19 cellular contexts compared by ENCODE assay signal in genomic region chr10:118033905-118034304, GRCh38. TPM values are rescaled to one million over a fixed set of nuclear protein-coding genes. Genes with fewer than 3 reads are reported as not detected.
DNase-seq lines count a peak whose midpoint lies in the region; ATAC-seq, FAIRE-seq and TF ChIP-seq lines count a peak whose summit lies in the region.
"Had no signal": no experiment of that assay in that cellular context is flagged by ENCODE, and none has a peak within 500 bp of the region (broad histone marks: within the 10 kb centered on the region; RNA-seq: fewer than 3 reads in every experiment).

No MANE protein-coding gene starts in this region.

- ATAC-seq in SK-N-SH treated with all-trans-retinoic acid at 6 μM for 48 hours (peak; percentile 52; the same call in 2 of the 3 replicates), GM18505 (IDR thresholded peaks at IDR 0.05; ENCODE audit: unreplicated experiment) (no peak)
- ATAC-seq: CD8-positive, alpha-beta T cell; GM23338 had no signal

- DNase-seq in BE2C (peak; percentile 79), D721Med (ENCODE audit: insufficient read length, low spot score) (no peak), left kidney (ENCODE audit: low read depth, low spot score) (peak; percentile 63), CD14-positive monocyte (ENCODE audit: low spot score) (no peak), SKM-1 (lab: John Stamatoyannopoulos, UW; ENCODE audit: unreplicated experiment) (no peak)
- no peak for DNase-seq in activated T-helper 1 cell treated with anti-CD3 and anti-CD28 coated beads, Interleukin-12 subunit alpha, Interleukin-12 subunit beta, Interleukin-2, Interleukin-4 antibody, amounts not matched to agents 30 ng/mL and 10 ng/mL and 1 ng/mL, durations not matched to agents 14 hours and 24 hours and 36 hours (ENCODE audit: low spot score)
- DNase-seq: CD8-positive, alpha-beta T cell; DMS53; GDM1; KBM-7; NCI-H1092; NCI-H1436; NCI-H187 treated with DMSO at 0.1 percent for 48 hours; NK-92 treated with Interleukin-12 subunit alpha and Interleukin-12 subunit beta, amount 100 ng/mL, for 24 hours had no signal

- peaks cover 29% of the 10 kb centered on the region for H3K4me1 Mint-ChIP-seq in CD14-positive monocyte
- peaks cover 31% of the 10 kb centered on the region for H3K4me1 Mint-ChIP-seq in activated T-helper 1 cell treated with anti-CD3 and anti-CD28 coated beads, Interleukin-12 subunit alpha, Interleukin-12 subunit beta, Interleukin-2, Interleukin-4 antibody, amounts not matched to agents 30 ng/mL and 10 ng/mL and 1 ng/mL, durations not matched to agents 14 hours and 24 hours and 36 hours (ENCODE audit: low read depth)

- H3K4me3 ChIP-seq in BE2C (ENCODE audit: low read depth, low read length): no peak overlapping the region
- H3K4me3 ChIP-seq: BLaER1 treated with 17β-estradiol and CSF1 and Interleukin-3, amounts not matched to agents 10 nM and 100 nM; GM23338; HAP-1 had no signal

- no peak overlapping the region for H3K27ac Mint-ChIP-seq in CD14-positive monocyte
- H3K27ac Mint-ChIP-seq in activated T-helper 1 cell treated with anti-CD3 and anti-CD28 coated beads, Interleukin-12 subunit alpha, Interleukin-12 subunit beta, Interleukin-2, Interleukin-4 antibody, amounts not matched to agents 30 ng/mL and 10 ng/mL and 1 ng/mL, durations not matched to agents 14 hours and 24 hours and 36 hours: no peak overlapping the region
- H3K27ac Mint-ChIP-seq: CD8-positive, alpha-beta T cell; GM23338 had no signal

- FAIRE-seq in D721Med (lab: Jason Lieb, UNC): no peak

- TF ChIP-seq POLR2A in GM18505 (IDR thresholded peaks at IDR 0.05; ENCODE audit: borderline replicate concordance, extremely low read depth, insufficient read depth, insufficient read length): no peak

- no peaks in the 10 kb centered on the region for H3K9me3 ChIP-seq in BE2C
- H3K9me3 ChIP-seq: BLaER1 treated with 17β-estradiol and CSF1 and Interleukin-3, amounts not matched to agents 10 nM and 100 nM; HAP-1 had no signal

- peaks cover 11% of the 10 kb centered on the region for H3K4me1 ChIP-seq in BE2C

- H3K27me3 Mint-ChIP-seq in CD14-positive monocyte (ENCODE audit: low read depth in 3 of 3): no peaks in the 10 kb centered on the region
- H3K27me3 Mint-ChIP-seq in activated T-helper 1 cell treated with anti-CD3 and anti-CD28 coated beads, Interleukin-12 subunit alpha, Interleukin-12 subunit beta, Interleukin-2, Interleukin-4 antibody, amounts not matched to agents 30 ng/mL and 10 ng/mL and 1 ng/mL, durations not matched to agents 14 hours and 24 hours and 36 hours (ENCODE audit: insufficient read depth): no peaks in the 10 kb centered on the region

- peaks cover 29 to 32% of the 10 kb centered on the region in 2 donors for H3K36me3 Mint-ChIP-seq in CD14-positive monocyte
- H3K36me3 Mint-ChIP-seq in activated T-helper 1 cell treated with anti-CD3 and anti-CD28 coated beads, Interleukin-12 subunit alpha, Interleukin-12 subunit beta, Interleukin-2, Interleukin-4 antibody, amounts not matched to agents 30 ng/mL and 10 ng/mL and 1 ng/mL, durations not matched to agents 14 hours and 24 hours and 36 hours (ENCODE audit: low read depth): peaks cover 13% of the 10 kb centered on the region

- H3K9me3 Mint-ChIP-seq in CD14-positive monocyte: no peaks in the 10 kb centered on the region
- no peaks in the 10 kb centered on the region for H3K9me3 Mint-ChIP-seq in activated T-helper 1 cell treated with anti-CD3 and anti-CD28 coated beads, Interleukin-12 subunit alpha, Interleukin-12 subunit beta, Interleukin-2, Interleukin-4 antibody, amounts not matched to agents 30 ng/mL and 10 ng/mL and 1 ng/mL, durations not matched to agents 14 hours and 24 hours and 36 hours
- H3K9me3 Mint-ChIP-seq: CD8-positive, alpha-beta T cell; GM23338 had no signal

- peaks cover 3% of the 10 kb centered on the region for H3K36me3 ChIP-seq in BE2C

- TF ChIP-seq CTCF in BE2C (IDR thresholded peaks at IDR 0.05; ENCODE audit: low read depth, low read length): peak; percentile 63
- TF ChIP-seq CTCF in D721Med (IDR thresholded peaks at IDR 0.05; ENCODE audit: insufficient read depth, missing control alignments): peak; percentile 27
- no peak for TF ChIP-seq CTCF in CD14-positive monocyte (IDR thresholded peaks at IDR 0.05)

- intact Hi-C loops in CD14-positive monocyte (cut with micrococcal nuclease): loop anchor here in 1 of 2 donors (10.0 kb wide), 1 partner anchor 721 kb away; the partner anchor contains the start of gene CACUL1
- intact Hi-C loops in activated T-helper 1 cell treated with anti-CD3 and anti-CD28 coated beads, Interleukin-12 subunit alpha, Interleukin-12 subunit beta, Interleukin-2, Interleukin-4 antibody, amounts not matched to agents 30 ng/mL and 10 ng/mL and 1 ng/mL, durations not matched to agents 14 hours and 24 hours and 36 hours (cut with micrococcal nuclease): no loop called here

- no peaks in the 10 kb centered on the region for H3K27me3 ChIP-seq in BE2C
- H3K27me3 ChIP-seq: BLaER1 treated with 17β-estradiol and CSF1 and Interleukin-3, amounts not matched to agents 10 nM and 100 nM had no signal

- no peak overlapping the region for H3K4me3 Mint-ChIP-seq in CD14-positive monocyte
- H3K4me3 Mint-ChIP-seq in activated T-helper 1 cell treated with anti-CD3 and anti-CD28 coated beads, Interleukin-12 subunit alpha, Interleukin-12 subunit beta, Interleukin-2, Interleukin-4 antibody, amounts not matched to agents 30 ng/mL and 10 ng/mL and 1 ng/mL, durations not matched to agents 14 hours and 24 hours and 36 hours: no peak overlapping the region
- H3K4me3 Mint-ChIP-seq: CD8-positive, alpha-beta T cell; GM23338 had no signal

TF ChIP-seq in SK-N-SH treated with all-trans-retinoic acid at 6 μM for 48 hours, 23 proteins besides CTCF, POLR2A, EP300 and RAD21:
- TF ChIP-seq TSHZ2 (CRISPR knock-in tag; IDR thresholded peaks at IDR 0.05) (peak; percentile 58; the same call in 1 of the 2 replicates), TCF4 (CRISPR knock-in tag; IDR thresholded peaks at IDR 0.05; ENCODE audit: borderline replicate concordance) (peak; percentile 80), ISL1 (CRISPR knock-in tag; IDR thresholded peaks at IDR 0.05) (peak; percentile 60), ZNF70 (CRISPR knock-in tag; IDR thresholded peaks at IDR 0.05) (no peak), SNAI2 (CRISPR knock-in tag; IDR thresholded peaks at IDR 0.05) (no peak), GLIS3 (CRISPR knock-in tag; IDR thresholded peaks at IDR 0.05) (0 out of 2 replicates have a peak, but pooled peaks have one; percentile 30), CSDC2 (CRISPR knock-in tag; IDR thresholded peaks at IDR 0.05) (peak; percentile 25; the same call in 1 of the 2 replicates), ARNTL (CRISPR knock-in tag; IDR thresholded peaks at IDR 0.05; ENCODE audit: borderline replicate concordance, low read depth) (no peak)
TF ChIP-seq in SK-N-SH treated with all-trans-retinoic acid at 6 μM for 48 hours: peak in this region for 5.

RNA-seq across cellular contexts. Expression of gene RAB11FIP2, which starts 12.8 kb away (rescaled TPM):
- polyA plus RNA-seq in BE2C (2012; ENCODE audit: insufficient read depth, insufficient read length, low read depth): 14.1 TPM
- 1 to 10 TPM; 3.5 to 5.4 TPM for polyA plus RNA-seq in CD14-positive monocyte
- 13.0 and 13.1 TPM in 2 replicates for total RNA-seq in activated T-helper 1 cell treated with anti-CD3 and anti-CD28 coated beads, Interleukin-12 subunit alpha, Interleukin-12 subunit beta, Interleukin-2, Interleukin-4 antibody, amounts not matched to agents 30 ng/mL and 10 ng/mL and 1 ng/mL, durations not matched to agents 14 hours and 24 hours and 36 hours

Comparison
In these comparisons a context has a peak if more than half of its experiments do, and no peak if none do; other contexts are left out.
1. DNase-seq: peak in BE2C (single experiment) and left kidney (single experiment); none in D721Med (single experiment), CD14-positive monocyte (single experiment), activated T-helper 1 cell treated with anti-CD3 and anti-CD28 coated beads, Interleukin-12 subunit alpha, Interleukin-12 subunit beta, Interleukin-2, Interleukin-4 antibody, amounts not matched to agents 30 ng/mL and 10 ng/mL and 1 ng/mL, durations not matched to agents 14 hours and 24 hours and 36 hours (single experiment) and SKM-1 (single experiment).